In genomic region chrX:136765957-136766356, GRCh38 we compare ENCODE assay signal across 8 cellular contexts. TPM values are rescaled to one million over a fixed set of nuclear protein-coding genes. Genes with fewer than 3 reads are reported as not detected.
DNase-seq lines count a peak whose midpoint lies in the region; ATAC-seq and TF ChIP-seq lines count a peak whose summit lies in the region.

No MANE protein-coding gene starts in this region.

- BruUV-seq in Panc1 (replicated peaks; lab: Mats Ljungman, UMichigan), result TSS peak; percentile 48

- H3F3A ChIP-seq in SK-N-SH (replicated peaks; ENCODE audit: insufficient read depth), result peaks cover 4% of the 10 kb centered on the region

- TF ChIP-seq POLR2A in esophagus muscularis mucosa (IDR thresholded peaks at IDR 0.05; ENCODE audit: low read depth), result no peak

- peaks cover 6% of the 10 kb centered on the region for H3K9me3 Mint-ChIP-seq in osteocyte (ENCODE audit: unreplicated experiment)

- no peaks in the 10 kb centered on the region for H3K36me3 Mint-ChIP-seq in osteocyte (ENCODE audit: unreplicated experiment)

- no peak overlapping the region for H2AFZ ChIP-seq in SK-N-SH (ENCODE audit: low read depth)

- CTCF ChIA-PET in SK-N-SH (lab: Yijun Ruan, JAX), result interaction anchor here (1.1 to 2.4 kb wide), 2 partner anchors 39 to 71 kb away, joined by 3 to 7 read pairs; no protein-coding TSS in a partner anchor
- CTCF ChIA-PET in Panc1 (lab: Charles Lee), result no interaction called here

- H3K9me2 ChIP-seq in SK-N-SH, result no peaks in the 10 kb centered on the region

- in situ Hi-C loops in Panc1 (cut with HindIII; ENCODE audit: low pct_unique_long_range_greater_than_20kb, low sequenced_read_pairs), result no loop called here

- no peak overlapping the region for H3K9ac ChIP-seq in SK-N-SH

- no peak for DNase-seq in SK-N-SH
- no peak for DNase-seq in Panc1 (ENCODE audit: low read depth, low spot score)
- no peak for DNase-seq in esophagus muscularis mucosa (ENCODE audit: extremely low spot score)
- DNase-seq in osteocyte (ENCODE audit: extremely low spot score, unreplicated experiment), result no peak
- DNase-seq in stimulated activated naive CD4-positive, alpha-beta T cell treated with Interleukin-2 at 50 U/mL for 16 hours (lab: John Stamatoyannopoulos, UW), result no peak
- no peak for DNase-seq in 8988T
- no peak for DNase-seq in NCI-H526 (lab: John Stamatoyannopoulos, UW)

- H3K27ac ChIP-seq in SK-N-SH (ENCODE audit: low read depth in 2 of 2, low read length in 1 of 2), result 0 out of 4 replicates have a peak overlapping the region, but pooled peaks of 1 of the 2 experiments have one; percentile 3
- H3K27ac ChIP-seq in Panc1 (ENCODE audit: low read length), result peak overlapping the region; percentile 65
- H3K27ac ChIP-seq in esophagus muscularis mucosa (replicated peaks in 1 of 4), result peak overlapping the region in 3 of 4 donors; percentile 8 to 81 (median 14)

- H3K9me3 ChIP-seq in SK-N-SH (no peaks in the 10 kb centered on the region), Panc1 (ENCODE audit: control insufficient read depth, insufficient read depth, low read depth, low read length) (no peaks in the 10 kb centered on the region), esophagus muscularis mucosa (no peaks in the 10 kb centered on the region)

- no peak overlapping the region; the same call in 1 of the 2 replicates for H3K4me2 ChIP-seq in SK-N-SH

- TF ChIP-seq CTCF in SK-N-SH (IDR thresholded peaks at IDR 0.05), result no peak
- TF ChIP-seq CTCF in Panc1 (IDR thresholded peaks at IDR 0.05), result no peak
- TF ChIP-seq CTCF in esophagus muscularis mucosa (IDR thresholded peaks at IDR 0.05), result no peak
- no peak for TF ChIP-seq CTCF in osteocyte (IDR thresholded peaks at IDR 0.05)

- H3K4me3 ChIP-seq in SK-N-SH (ENCODE audit: low read depth in 2 of 2, low read length in 1 of 2), result no peak overlapping the region
- H3K4me3 ChIP-seq in Panc1 (ENCODE audit: low read depth in 2 of 2, low read length in 2 of 2), result peak overlapping the region; percentile 5 to 12; a peak in 2 of 4 replicates
- H3K4me3 ChIP-seq in esophagus muscularis mucosa, result peak overlapping the region in 1 of 4 donors; percentile 70

- TF ChIP-seq EP300 in SK-N-SH (IDR thresholded peaks at IDR 0.05; ENCODE audit: borderline replicate concordance in 1 of 2, low read depth in 1 of 2, low read length in 1 of 2) (no peak), esophagus muscularis mucosa (IDR thresholded peaks at IDR 0.05) (no peak)

- POLR2A ChIA-PET in SK-N-SH (lab: Yijun Ruan, JAX), result no interaction called here
- POLR2A ChIA-PET in Panc1 (lab: Charles Lee), result no interaction called here

- H3K79me2 ChIP-seq in SK-N-SH (ENCODE audit: insufficient read depth), result no peaks in the 10 kb centered on the region

- H3K27me3 ChIP-seq in SK-N-SH (ENCODE audit: insufficient read depth) (no peaks in the 10 kb centered on the region), Panc1 (ENCODE audit: control insufficient read depth, insufficient read depth, low read length) (no peaks in the 10 kb centered on the region; the same call in 1 of the 2 replicates), esophagus muscularis mucosa (no peaks in the 10 kb centered on the region)

- H3K4me1 ChIP-seq in SK-N-SH (ENCODE audit: control insufficient read depth in 1 of 2, insufficient read depth in 2 of 2, low read depth in 1 of 2, low read length in 1 of 2) (peaks cover 5 to 8% of the 10 kb centered on the region in 2 experiments; a peak in 1 of 4 replicates), Panc1 (ENCODE audit: control insufficient read depth, insufficient read depth, low read length) (peaks cover 22% of the 10 kb centered on the region), esophagus muscularis mucosa (peaks cover 8 to 21% (median 18%) of the 10 kb centered on the region in 4 donors)

- TF ChIP-seq RAD21 in SK-N-SH (IDR thresholded peaks at IDR 0.05; ENCODE audit: low read length), result no peak

- H3K27me3 Mint-ChIP-seq in osteocyte (ENCODE audit: unreplicated experiment), result no peaks in the 10 kb centered on the region

- H3K4me1 Mint-ChIP-seq in osteocyte (ENCODE audit: unreplicated experiment), result peaks cover 20% of the 10 kb centered on the region

- H3K4me3 Mint-ChIP-seq in osteocyte (ENCODE audit: unreplicated experiment), result peak overlapping the region; percentile 75

- H4K20me1 ChIP-seq in SK-N-SH (ENCODE audit: insufficient read depth), result no peaks in the 10 kb centered on the region

- H3K27ac Mint-ChIP-seq in osteocyte (ENCODE audit: unreplicated experiment), result no peak overlapping the region

- H3K36me3 ChIP-seq in SK-N-SH (replicated peaks in 1 of 2; ENCODE audit: control insufficient read depth in 1 of 2, insufficient read depth in 2 of 2, low read length in 1 of 2), result no peaks in the 10 kb centered on the region
- H3K36me3 ChIP-seq in Panc1 (ENCODE audit: control insufficient read depth, insufficient read depth, low read length), result no peaks in the 10 kb centered on the region
- H3K36me3 ChIP-seq in esophagus muscularis mucosa, result no peaks in the 10 kb centered on the region

- peak; percentile 3; the same call in 2 of the 3 replicates for ATAC-seq in SK-N-SH treated with all-trans-retinoic acid at 6 μM for 48 hours
- ATAC-seq in Panc1, result no peak

- intact Hi-C loops in Panc1 (cut with micrococcal nuclease; ENCODE audit: unreplicated experiment) (no loop called here), esophagus muscularis mucosa (cut with DNase I) (no loop called here)

TF ChIP-seq in SK-N-SH treated with all-trans-retinoic acid at 6 μM for 48 hours, 23 proteins besides CTCF, POLR2A, EP300 and RAD21 (continues in another document):
- TF ChIP-seq TOX (CRISPR knock-in tag; IDR thresholded peaks at IDR 0.05; ENCODE audit: borderline replicate concordance), result no peak
- TF ChIP-seq ZNF70 (CRISPR knock-in tag; IDR thresholded peaks at IDR 0.05), result no peak
- no peak for TF ChIP-seq POU6F1 (CRISPR knock-in tag; IDR thresholded peaks at IDR 0.05; ENCODE audit: borderline replicate concordance, low read depth)
- TF ChIP-seq ZFP30 (CRISPR knock-in tag; IDR thresholded peaks at IDR 0.05), result no peak
- no peak for TF ChIP-seq PPARA (CRISPR knock-in tag; IDR thresholded peaks at IDR 0.05; ENCODE audit: borderline replicate concordance)
- TF ChIP-seq ZNF8 (CRISPR knock-in tag; IDR thresholded peaks at IDR 0.05), result no peak

TF ChIP-seq in SK-N-SH, 30 proteins besides CTCF, POLR2A, EP300 and RAD21:
- no peak for TF ChIP-seq TEAD4 (IDR thresholded peaks at IDR 0.05; ENCODE audit: borderline replicate concordance, insufficient read depth)
- no peak for TF ChIP-seq TAF1 (IDR thresholded peaks at IDR 0.05; ENCODE audit: borderline replicate concordance, low read depth, low read length)
- no peak for TF ChIP-seq RXRA (IDR thresholded peaks at IDR 0.05; ENCODE audit: borderline replicate concordance, low read depth)
- no peak for TF ChIP-seq CHD2 (IDR thresholded peaks at IDR 0.05; ENCODE audit: low read length, partially characterized antibody)
- no peak for TF ChIP-seq USF2 (IDR thresholded peaks at IDR 0.05; ENCODE audit: borderline replicate concordance, low read depth, low read length)
- no peak for TF ChIP-seq FOXJ3 (CRISPR knock-in tag; IDR thresholded peaks at IDR 0.05)
- TF ChIP-seq RCOR1 (IDR thresholded peaks at IDR 0.05; ENCODE audit: low read length), result no peak
- no peak for TF ChIP-seq FOXM1 (IDR thresholded peaks at IDR 0.05; ENCODE audit: low read depth)
- TF ChIP-seq ZBTB33 (IDR thresholded peaks at IDR 0.05; ENCODE audit: borderline replicate concordance, low read depth), result no peak
- TF ChIP-seq ELF1 (IDR thresholded peaks at IDR 0.05), result no peak
- TF ChIP-seq EZH2phosphoT487 (IDR thresholded peaks at IDR 0.05; ENCODE audit: borderline replicate concordance, low read depth), result no peak
- TF ChIP-seq GABPA (IDR thresholded peaks at IDR 0.05; ENCODE audit: low read depth), result no peak
- no peak for TF ChIP-seq FOSL2 (IDR thresholded peaks at IDR 0.05; ENCODE audit: borderline replicate concordance, low read depth)
- no peak for TF ChIP-seq MXI1 (IDR thresholded peaks at IDR 0.05; ENCODE audit: low read depth, low read length)

RNA-seq across cellular contexts. Expression of gene ARHGEF6, which starts 14.8 kb away (rescaled TPM):
- 2.7 and 3.9 TPM in 2 replicates for polyA plus RNA-seq in SK-N-SH (2012; rRNA removed)
- polyA plus RNA-seq in SK-N-SH (2012; cell fraction: cytosol; rRNA removed), result 3.7 and 3.9 TPM in 2 replicates
- 3.3 and 5.4 TPM in 2 replicates for polyA plus RNA-seq in SK-N-SH (2012; cell fraction: nucleus; rRNA removed)
- 35.5 TPM for total RNA-seq in Panc1 (2021; ENCODE audit: unreplicated experiment)
- polyA plus RNA-seq in Panc1 (2012; ENCODE audit: insufficient read length), result 25.6 TPM
- total RNA-seq in esophagus muscularis mucosa, result 10 to 100 TPM; 13.4 to 16.4 (median 15.0) TPM
- total RNA-seq in osteocyte, result 8.5 and 8.7 TPM in 2 replicates

Comparison
In these comparisons a context has a peak if more than half of its experiments do, and no peak if none do; other contexts are left out.
1. H3K4me3 ChIP-seq: peak in Panc1 (2 of 2); none in SK-N-SH (0 of 2).